Comparison of ENCODE assay signal across 21 cellular contexts in the genomic region with DNA sequence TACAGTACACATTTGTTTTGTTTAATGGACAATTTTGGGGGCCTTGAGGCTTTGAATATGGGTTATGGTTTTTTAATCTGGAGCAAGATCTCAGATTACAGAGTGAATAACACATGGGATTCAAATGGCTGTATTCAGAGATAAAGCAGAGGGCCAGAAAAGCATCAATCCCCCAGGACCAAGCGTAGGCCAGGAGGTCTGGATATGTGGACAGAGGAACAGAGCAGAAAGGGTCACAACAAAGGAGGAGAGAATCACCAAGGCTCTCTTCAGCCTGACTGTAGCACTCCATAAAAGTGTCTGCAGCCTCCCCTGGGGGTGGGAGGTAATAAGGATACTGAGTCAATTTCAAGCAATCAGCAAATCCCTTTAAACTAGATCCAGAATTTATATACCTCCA. TPM values are rescaled to one million over a fixed set of nuclear protein-coding genes. Genes with fewer than 3 reads are reported as not detected.
DNase-seq lines count a peak whose midpoint lies in the region; ATAC-seq, FAIRE-seq and TF ChIP-seq lines count a peak whose summit lies in the region.
"Had no signal": no experiment of that assay in that cellular context is flagged by ENCODE, and none has a peak within 500 bp of the region (broad histone marks: within the 10 kb centered on the region; RNA-seq: fewer than 3 reads in every experiment).

No MANE protein-coding gene starts in this region.

- no peaks in the 10 kb centered on the region for H3K9me3 ChIP-seq in Caco-2

- H3K4me3 ChIP-seq in Caco-2 (ENCODE audit: low read depth, low read length) = no peak overlapping the region

- no peaks in the 10 kb centered on the region for H3K36me3 Mint-ChIP-seq in Caco-2 (ENCODE audit: insufficient read depth, unreplicated experiment)
- H3K36me3 Mint-ChIP-seq in dendritic cell treated with granulocyte-macrophage colony-stimulating factor and Interleukin-4, amounts not matched to agents 40 ng/mL and 50 ng/mL, for 4 days (ENCODE audit: low read depth) = no peaks in the 10 kb centered on the region
- H3K36me3 Mint-ChIP-seq: CD4-positive, alpha-beta memory T cell; IgD-negative memory B cell had no signal

- no peak for ATAC-seq in HG03565 (IDR thresholded peaks at IDR 0.05; ENCODE audit: unreplicated experiment)

- no peaks in the 10 kb centered on the region for H3K9me3 Mint-ChIP-seq in Caco-2 (ENCODE audit: unreplicated experiment)
- H3K9me3 Mint-ChIP-seq in dendritic cell treated with granulocyte-macrophage colony-stimulating factor and Interleukin-4, amounts not matched to agents 40 ng/mL and 50 ng/mL, for 4 days = no peaks in the 10 kb centered on the region
- H3K9me3 Mint-ChIP-seq: CD4-positive, alpha-beta memory T cell had no signal

- peak in 1 of 2 experiments; percentile 6 for TF ChIP-seq CTCF in Caco-2 (IDR thresholded peaks at IDR 0.05; ENCODE audit: insufficient read depth in 1 of 2, low read depth in 1 of 2, low read length in 1 of 2, severe bottlenecking in 1 of 2, unreplicated experiment in 1 of 2)

- BruUV-seq in Caco-2 (replicated peaks; lab: Mats Ljungman, UMichigan) = no TSS peak

- intact Hi-C loops in Caco-2 (cut with micrococcal nuclease; ENCODE audit: unreplicated experiment) = loop anchor here (1.0 to 5.0 kb wide), 2 partner anchors 89 to 160 kb away; no protein-coding TSS in a partner anchor
- intact Hi-C loops in dendritic cell treated with granulocyte-macrophage colony-stimulating factor and Interleukin-4, amounts not matched to agents 40 ng/mL and 50 ng/mL, for 4 days (cut with micrococcal nuclease) = no loop called here

- TF ChIP-seq POLR2A in H54 (IDR thresholded peaks at IDR 0.05; ENCODE audit: low read depth, low read length) = no peak

- H3K27me3 Mint-ChIP-seq in Caco-2 (ENCODE audit: insufficient read depth, unreplicated experiment) = no peaks in the 10 kb centered on the region
- peaks cover 6% of the 10 kb centered on the region for H3K27me3 Mint-ChIP-seq in dendritic cell treated with granulocyte-macrophage colony-stimulating factor and Interleukin-4, amounts not matched to agents 40 ng/mL and 50 ng/mL, for 4 days

- H3K4me1 Mint-ChIP-seq in Caco-2 (ENCODE audit: low read depth, unreplicated experiment) = peaks cover 21% of the 10 kb centered on the region
- peaks cover 5% of the 10 kb centered on the region for H3K4me1 Mint-ChIP-seq in dendritic cell treated with granulocyte-macrophage colony-stimulating factor and Interleukin-4, amounts not matched to agents 40 ng/mL and 50 ng/mL, for 4 days (ENCODE audit: low read depth)

- no peaks in the 10 kb centered on the region for H3K36me3 ChIP-seq in Caco-2 (ENCODE audit: control insufficient read depth, insufficient read depth, low read length)

- CTCF ChIA-PET in Caco-2 (lab: Charles Lee) = interaction anchor here (0.6 to 2.1 kb wide), 3 partner anchors 221 to 391 kb away, joined by 3 to 59 read pairs (median 4); no protein-coding TSS in a partner anchor

- FAIRE-seq in H54 (lab: Jason Lieb, UNC) = no peak
- FAIRE-seq: HTR-8/SVneo had no signal

- DNase-seq in NCI-H1092 treated with DMSO at 0.1 percent for 48 hours (lab: John Stamatoyannopoulos, UW) = peak; percentile 22
- no peak for DNase-seq in NCI-H1092 (lab: John Stamatoyannopoulos, UW)
- no peak for DNase-seq in Caco-2
- peak; percentile 86 for DNase-seq in SHP77 treated with DMSO at 0.1 percent for 48 hours (lab: John Stamatoyannopoulos, UW)
- no peak for DNase-seq in activated naive CD4-positive, alpha-beta T cell treated with Interleukin-2 at 50 U/mL for 16 hours
- DNase-seq in H54 (ENCODE audit: insufficient read length, low spot score) = no peak
- DNase-seq: Calu3; CD4-positive, alpha-beta memory T cell; DMS79 treated with DMSO at 0.1 percent for 48 hours; Karpas-422; NCI-H1694 treated with DMSO at 0.1 percent for 48 hours; NCI-H2107; NCI-H226; NCI-H524 treated with DMSO at 0.1 percent for 48 hours; OCI-M1; Right ventricle myocardium superior had no signal

- peak overlapping the region; percentile 70 for H3K27ac Mint-ChIP-seq in Caco-2 (ENCODE audit: unreplicated experiment)
- H3K27ac Mint-ChIP-seq in dendritic cell treated with granulocyte-macrophage colony-stimulating factor and Interleukin-4, amounts not matched to agents 40 ng/mL and 50 ng/mL, for 4 days = peak overlapping the region; percentile 20
- H3K27ac Mint-ChIP-seq: CD4-positive, alpha-beta memory T cell; IgD-negative memory B cell had no signal

- H3K4me3 Mint-ChIP-seq in Caco-2 (ENCODE audit: unreplicated experiment) = no peak overlapping the region
- no peak overlapping the region for H3K4me3 Mint-ChIP-seq in dendritic cell treated with granulocyte-macrophage colony-stimulating factor and Interleukin-4, amounts not matched to agents 40 ng/mL and 50 ng/mL, for 4 days
- H3K4me3 Mint-ChIP-seq: CD4-positive, alpha-beta memory T cell; IgD-negative memory B cell had no signal

- POLR2A ChIA-PET in Caco-2 (lab: Charles Lee) = no interaction called here

- no peaks in the 10 kb centered on the region for H3K27me3 ChIP-seq in Caco-2 (replicated peaks; ENCODE audit: control insufficient read depth, insufficient read depth, low read length)

- H3K4me1 ChIP-seq in Caco-2 = peaks cover 7% of the 10 kb centered on the region; the same call in 1 of the 2 replicates

RNA-seq across cellular contexts. Expression of a gene that starts 47.7 kb away (rescaled TPM):
- 0.16 and 0.32 TPM in 2 replicates for total RNA-seq in Caco-2 (2022)
- total RNA-seq: CD4-positive, alpha-beta memory T cell; T-helper 1 cell treated with Interleukin-12 subunit alpha and Interleukin-12 subunit beta and Interleukin-4 antibody, amounts not matched to agents 30 ng/mL and 1 ng/mL, for 36 hours had no signal

Comparison
In these comparisons a context has a peak if more than half of its experiments do, and no peak if none do; other contexts are left out.
1. DNase-seq: peak in NCI-H1092 treated with DMSO at 0.1 percent for 48 hours (single experiment) and SHP77 treated with DMSO at 0.1 percent for 48 hours (single experiment); none in NCI-H1092 (single experiment), Caco-2 (0 of 2), activated naive CD4-positive, alpha-beta T cell treated with Interleukin-2 at 50 U/mL for 16 hours (single experiment) and H54 (single experiment).